Comparison of ENCODE assay signal across 23 cellular contexts in the genomic region with DNA sequence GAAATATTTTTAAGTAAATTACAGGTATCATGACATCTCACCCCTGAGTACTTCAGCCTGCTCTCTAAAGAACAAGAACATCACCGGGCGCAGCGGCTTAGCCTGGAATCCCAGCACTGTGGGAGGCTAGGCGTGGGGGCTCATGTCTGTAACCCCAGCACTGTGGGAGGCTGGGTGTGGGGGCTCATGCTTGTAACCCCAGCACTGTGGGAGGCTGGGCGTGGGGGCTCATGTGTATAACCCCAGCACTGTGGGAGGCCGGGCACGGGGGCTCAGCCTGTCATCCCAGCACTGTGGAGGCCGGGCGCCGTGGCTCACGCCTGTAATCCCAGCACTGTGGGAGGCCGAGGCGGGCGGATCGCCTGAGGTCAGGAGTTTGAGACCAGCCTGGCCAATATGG. TPM values are rescaled to one million over a fixed set of nuclear protein-coding genes. Genes with fewer than 3 reads are reported as not detected.
"Had no signal": no experiment of that assay in that cellular context is flagged by ENCODE, and none has a peak within 500 bp of the region (broad histone marks: within the 10 kb centered on the region; RNA-seq: fewer than 3 reads in every experiment).

No MANE protein-coding gene starts in this region.

- H3K36me3 Mint-ChIP-seq: natural killer cell had no signal

- H3K9me3 Mint-ChIP-seq: activated naive CD8-positive, alpha-beta T cell treated with anti-CD3 and anti-CD28 coated beads, Interleukin-2, amount 50 U/mL, for 24 hours; activated T-cell treated with anti-CD3 and anti-CD28 coated beads, Interleukin-2, amount 50 U/mL, for 72 hours; brain; natural killer cell; stimulated activated effector memory CD8-positive, alpha-beta T cell treated with anti-CD3 and anti-CD28 coated beads, Interleukin-12 subunit alpha, Interleukin-12 subunit beta, amount 100 ng/mL, for 72 hours had no signal

- ATAC-seq: activated naive CD8-positive, alpha-beta T cell treated with anti-CD3 and anti-CD28 coated beads, Interleukin-2, amount 50 U/mL, for 24 hours; foreskin keratinocyte; natural killer cell had no signal

- H3K4me3 ChIP-seq: skin epidermis, testis, vagina had no signal

- H3K27ac Mint-ChIP-seq: activated naive CD8-positive, alpha-beta T cell treated with anti-CD3 and anti-CD28 coated beads, Interleukin-2, amount 50 U/mL, for 24 hours; activated T-cell treated with anti-CD3 and anti-CD28 coated beads, Interleukin-2, amount 50 U/mL, for 72 hours; brain; natural killer cell; progenitor cell of endocrine pancreas; stimulated activated effector memory CD8-positive, alpha-beta T cell treated with anti-CD3 and anti-CD28 coated beads, Interleukin-12 subunit alpha, Interleukin-12 subunit beta, amount 100 ng/mL, for 72 hours had no signal

- H3K4me1 Mint-ChIP-seq: activated naive CD8-positive, alpha-beta T cell treated with anti-CD3 and anti-CD28 coated beads, Interleukin-2, amount 50 U/mL, for 24 hours; brain; natural killer cell; stimulated activated effector memory CD8-positive, alpha-beta T cell treated with anti-CD3 and anti-CD28 coated beads, Interleukin-12 subunit alpha, Interleukin-12 subunit beta, amount 100 ng/mL, for 72 hours had no signal

- H3K27me3 Mint-ChIP-seq: activated naive CD8-positive, alpha-beta T cell treated with anti-CD3 and anti-CD28 coated beads, Interleukin-2, amount 50 U/mL, for 24 hours; brain; progenitor cell of endocrine pancreas had no signal

- H3K4me3 Mint-ChIP-seq: activated naive CD8-positive, alpha-beta T cell treated with anti-CD3 and anti-CD28 coated beads, Interleukin-2, amount 50 U/mL, for 24 hours; activated T-cell treated with anti-CD3 and anti-CD28 coated beads, Interleukin-2, amount 50 U/mL, for 72 hours; brain; natural killer cell; stimulated activated effector memory CD8-positive, alpha-beta T cell treated with anti-CD3 and anti-CD28 coated beads, Interleukin-12 subunit alpha, Interleukin-12 subunit beta, amount 100 ng/mL, for 72 hours had no signal

- H3K4me1 ChIP-seq: foreskin keratinocyte, testis had no signal

- DNase-seq: activated CD4-positive, alpha-beta T cell treated with anti-CD3 and anti-CD28 coated beads, Interleukin-2, amount 50 U/mL, for 4 hours; activated CD8-positive, alpha-beta memory T cell treated with anti-CD3 and anti-CD28 coated beads, Interleukin-2, amount 50 U/mL, for 48 hours; activated gamma-delta T cell; activated naive CD4-positive, alpha-beta T cell treated with anti-CD3 and anti-CD28 coated beads, Interleukin-2, amount 50 U/mL, for 16 hours; activated naive CD8-positive, alpha-beta T cell treated with anti-CD3 and anti-CD28 coated beads, Interleukin-2, amount 50 U/mL, for 24 hours; activated T-cell treated with anti-CD3 and anti-CD28 coated beads, Interleukin-2, amount 50 U/mL, for 72 hours; anterior cingulate cortex; dermis blood vessel endothelial cell; effector CD8-positive, alpha-beta T cell; erythroblast; foreskin keratinocyte; glutamatergic neuron; hippocampal formation; natural killer cell; stimulated activated CD4-positive, alpha-beta T cell treated with anti-CD3 and anti-CD28 coated beads, Interleukin-2, amount 100 ng/mL, for 24 hours; T-helper 1 cell; testis; trophoblast cell had no signal

- H3K27me3 ChIP-seq: foreskin keratinocyte, testis, vagina had no signal

- H3K27ac ChIP-seq: foreskin keratinocyte, testis, vagina had no signal

- H3K9me3 ChIP-seq: testis, vagina had no signal

RNA-seq across cellular contexts. Expression of gene MMP23B, which starts 34.6 kb away (rescaled TPM):
- total RNA-seq: dermis blood vessel endothelial cell had no signal
